In genomic region chr1:180881806-180882509, GRCh38 we compare ENCODE assay signal across 8 cellular contexts. TPM values are rescaled to one million over a fixed set of nuclear protein-coding genes. Genes with fewer than 3 reads are reported as not detected.
DNase-seq lines count a peak whose midpoint lies in the region; ATAC-seq and TF ChIP-seq lines count a peak whose summit lies in the region.

No MANE protein-coding gene starts in this region.

- DNase-seq in DMS79 (lab: John Stamatoyannopoulos, UW) (peak; percentile 43), H7 (peak; percentile 47), NCI-H2196 (lab: John Stamatoyannopoulos, UW; ENCODE audit: unreplicated experiment) (peak; percentile 61), heart right ventricle (no peak), spleen (no peak), activated T-cell treated with anti-CD3 and anti-CD28 coated beads for 4 hours (no peak)
- no peak for DNase-seq in stimulated activated CD4-positive, alpha-beta T cell treated with anti-CD3 and anti-CD28 coated beads, Interleukin-15, amount 100 ng/mL, for 24 hours

- H3K36me3 ChIP-seq in H7 (replicated peaks; ENCODE audit: control insufficient read depth, insufficient read depth, low read length): peaks cover 1% of the 10 kb centered on the region; the same call in 1 of the 2 replicates
- H3K36me3 ChIP-seq in heart right ventricle: peaks cover 0 to 100% (median 11%) of the 10 kb centered on the region in 9 donors
- H3K36me3 ChIP-seq in spleen: peaks cover 0 to 78% (median 8%) of the 10 kb centered on the region in 6 donors

- H3K27me3 ChIP-seq in H7 (ENCODE audit: control insufficient read depth, insufficient read depth, low read length) (no peaks in the 10 kb centered on the region), heart right ventricle (no peaks in the 10 kb centered on the region), spleen (replicated peaks in 1 of 7) (no peaks in the 10 kb centered on the region)

- H3K27ac ChIP-seq in heart right ventricle: peak overlapping the region in 1 of 10 donors; percentile 2
- H3K27ac ChIP-seq in spleen: no peak overlapping the region

- ATAC-seq in heart right ventricle: peak; percentile 47 to 69 (median 59)

- intact Hi-C loops in heart right ventricle (cut with DNase I) (loop anchor here (1.0 to 10.0 kb wide), 7 partner anchors 260 to 285 kb away; no protein-coding TSS in a partner anchor), spleen (cut with DNase I; ENCODE audit: low total_unique reads) (loop anchor here (5.0 kb wide), 1 partner anchor 285 kb away; no protein-coding TSS in a partner anchor)

- no peak overlapping the region for H3K4me3 ChIP-seq in H7 (ENCODE audit: insufficient read depth, low read depth, low read length)
- H3K4me3 ChIP-seq in WI38 (ENCODE audit: low read depth, low read length): no peak overlapping the region
- no peak overlapping the region for H3K4me3 ChIP-seq in heart right ventricle
- no peak overlapping the region for H3K4me3 ChIP-seq in spleen

- WGBS in heart right ventricle, 2 donors: 64 to 68% methylated on average over 6 of the region's 6 CpGs
- 70 to 78% (median 75%) methylated on average over 6 of the region's 6 CpGs for WGBS in spleen, 5 donors

- peaks cover 0 to 19% (median 4%) of the 10 kb centered on the region in 9 donors for H3K4me1 ChIP-seq in heart right ventricle
- H3K4me1 ChIP-seq in spleen: no peaks in the 10 kb centered on the region

- TF ChIP-seq CTCF in WI38 (IDR thresholded peaks at IDR 0.05; ENCODE audit: low read depth, low read length) (peak; percentile 27; the same call in 1 of the 2 replicates), heart right ventricle (IDR thresholded peaks at IDR 0.05) (peak in 8 of 9 donors; percentile 36 to 70 (median 54)), spleen (IDR thresholded peaks at IDR 0.05 in 8 of 11, conservative IDR thresholded peaks at IDR 0.05 in 3 of 11) (peak in 8 of 11 experiments; percentile 14 to 56 (median 42))

- TF ChIP-seq POLR2A in spleen (IDR thresholded peaks at IDR 0.05): no peak

- H3K9me3 ChIP-seq in heart right ventricle (no peaks in the 10 kb centered on the region), spleen (no peaks in the 10 kb centered on the region)

RNA-seq across cellular contexts. Expression of gene KIAA1614, which starts 30.7 kb away (rescaled TPM):
- total RNA-seq in H7 (2014; rRNA removed; shearing (Covaris generic)): 1.1 and 3.4 TPM in 2 replicates
- 10 to 100 TPM in 1 of 10 donors, 1 to 10 TPM in 9; 4.7 to 13.6 (median 6.4) TPM for total RNA-seq in heart right ventricle
- 1 to 10 TPM; 5.0 to 7.3 TPM for polyA plus RNA-seq in heart right ventricle
- 1 to 10 TPM; 2.4 to 7.4 (median 4.8) TPM for total RNA-seq in spleen
- polyA plus RNA-seq in spleen: 1 to 10 TPM in 1 of 3 donors, under 1 TPM in 2; 0.50 to 2.4 (median 0.85) TPM

Comparison
In these comparisons a context has a peak if more than half of its experiments do, and no peak if none do; other contexts are left out.
1. DNase-seq: peak in DMS79 (single experiment), H7 (single experiment) and NCI-H2196 (single experiment); none in heart right ventricle (0 of 2), spleen (single experiment), activated T-cell treated with anti-CD3 and anti-CD28 coated beads for 4 hours (single experiment) and stimulated activated CD4-positive, alpha-beta T cell treated with anti-CD3 and anti-CD28 coated beads, Interleukin-15, amount 100 ng/mL, for 24 hours (single experiment).
2. Peak in every context shown above with its lines, with median percentiles within 50 percentile points of each other: CTCF ChIP-seq.